In genomic region chr1:184826001-184826400, GRCh38 we compare ENCODE assay signal across 13 cellular contexts.
A peak's percentile ranks its signal among the peaks of the same experiment; 100 is the strongest.
DNase-seq lines count a peak whose midpoint lies in the region; ATAC-seq and TF ChIP-seq lines count a peak whose summit lies in the region.
"Had no signal": no experiment of that assay in that cellular context is flagged by ENCODE, and none has a peak within 500 bp of the region (broad histone marks: within the 10 kb centered on the region; RNA-seq: fewer than 3 reads in every experiment).

No MANE protein-coding gene starts in this region.

- peaks cover 9% of the 10 kb centered on the region for H3K4me1 Mint-ChIP-seq in central memory CD8-positive, alpha-beta T cell
- H3K4me1 Mint-ChIP-seq: neural crest cell had no signal

- no peak for TF ChIP-seq CTCF in parathyroid adenoma (IDR thresholded peaks at IDR 0.05)

- no peaks in the 10 kb centered on the region for H3K79me2 ChIP-seq in parathyroid adenoma

- H3K4me3 ChIP-seq in parathyroid adenoma (ENCODE audit: low read depth, low read length) = no peak overlapping the region

- ATAC-seq in HG02678 (IDR thresholded peaks at IDR 0.05; ENCODE audit: unreplicated experiment) = peak; percentile 64
- ATAC-seq in central memory CD8-positive, alpha-beta T cell (replicated peaks; ENCODE audit: extremely low read depth, poor library complexity, severe bottlenecking) = no peak

- no peaks in the 10 kb centered on the region for H3K36me3 ChIP-seq in parathyroid adenoma (ENCODE audit: control insufficient read depth, insufficient read depth, low read length)

- no peak overlapping the region for H3K4me2 ChIP-seq in parathyroid adenoma (ENCODE audit: low read length)

- H3K4me3 Mint-ChIP-seq in central memory CD8-positive, alpha-beta T cell = no peak overlapping the region
- H3K4me3 Mint-ChIP-seq: activated CD4-positive, alpha-beta T cell treated with anti-CD3 and anti-CD28 coated beads, Interleukin-2, amount 10 ng/mL, durations not matched to agents 7 days and 5 days; neural crest cell had no signal

- H3K27ac ChIP-seq in parathyroid adenoma = peak overlapping the region; percentile 49

- peak overlapping the region; percentile 81 for H3K27ac Mint-ChIP-seq in central memory CD8-positive, alpha-beta T cell (ENCODE audit: low read depth)
- H3K27ac Mint-ChIP-seq: activated CD4-positive, alpha-beta T cell treated with anti-CD3 and anti-CD28 coated beads, Interleukin-2, amount 10 ng/mL, durations not matched to agents 7 days and 5 days had no signal

- no peak overlapping the region for H3K9ac ChIP-seq in parathyroid adenoma

- no peaks in the 10 kb centered on the region for H3K9me3 ChIP-seq in parathyroid adenoma (ENCODE audit: control insufficient read depth, low read length)

- no peaks in the 10 kb centered on the region for H3K27me3 Mint-ChIP-seq in central memory CD8-positive, alpha-beta T cell
- H3K27me3 Mint-ChIP-seq: activated CD4-positive, alpha-beta T cell treated with anti-CD3 and anti-CD28 coated beads, Interleukin-2, amount 10 ng/mL, durations not matched to agents 7 days and 5 days had no signal

- peaks cover 45% of the 10 kb centered on the region for H3K36me3 Mint-ChIP-seq in central memory CD8-positive, alpha-beta T cell (ENCODE audit: insufficient read depth)

- in situ Hi-C loops in G401 (cut with HindIII; ENCODE audit: low sequenced_read_pairs) = no loop called here

- H3K9me3 Mint-ChIP-seq in central memory CD8-positive, alpha-beta T cell = no peaks in the 10 kb centered on the region
- H3K9me3 Mint-ChIP-seq: activated CD4-positive, alpha-beta T cell treated with anti-CD3 and anti-CD28 coated beads, Interleukin-2, amount 10 ng/mL, durations not matched to agents 7 days and 5 days; neural crest cell had no signal

- H3K4me1 ChIP-seq in parathyroid adenoma = no peaks in the 10 kb centered on the region

- H2AFZ ChIP-seq in parathyroid adenoma = no peak overlapping the region

- DNase-seq in G401 (ENCODE audit: low spot score) (peak; percentile 33), SW 1271 (lab: John Stamatoyannopoulos, UW) (no peak), NCI-H526 treated with DMSO at 0.1 percent for 48 hours (lab: John Stamatoyannopoulos, UW) (no peak), NCI-H1417 treated with DMSO at 0.1 percent for 48 hours (lab: John Stamatoyannopoulos, UW) (no peak), DMS79 treated with DMSO at 0.1 percent for 48 hours (lab: John Stamatoyannopoulos, UW) (no peak)
- no peak for DNase-seq in central memory CD8-positive, alpha-beta T cell (ENCODE audit: low spot score in 2 of 2)
- DNase-seq: activated CD4-positive, alpha-beta T cell treated with anti-CD3 and anti-CD28 coated beads, Interleukin-2, amount 10 ng/mL, durations not matched to agents 7 days and 5 days; Calu3; effector CD4-positive, alpha-beta T cell; HCEC 1CT had no signal

- no peaks in the 10 kb centered on the region for H3K27me3 ChIP-seq in parathyroid adenoma (ENCODE audit: control insufficient read depth, insufficient read depth, low read length)
